15 cellular contexts compared by ENCODE assay signal in genomic region chr15:30360990-30361389, GRCh38. TPM values are rescaled to one million over a fixed set of nuclear protein-coding genes. Genes with fewer than 3 reads are reported as not detected.
DNase-seq lines count a peak whose midpoint lies in the region; ATAC-seq, FAIRE-seq and TF ChIP-seq lines count a peak whose summit lies in the region.
"Not testable (repeated sequence)": the region's sequence is repeated elsewhere in the genome, so short reads cannot be mapped to it uniquely, and the experiment has no call there.
"Had no signal": no experiment of that assay in that cellular context is flagged by ENCODE, and none has a peak within 500 bp of the region (broad histone marks: within the 10 kb centered on the region; RNA-seq: fewer than 3 reads in every experiment).

No MANE protein-coding gene starts in this region.

- H3K27ac Mint-ChIP-seq in GM23338; WTC11; stimulated activated effector memory CD8-positive, alpha-beta T cell treated with anti-CD3 and anti-CD28 coated beads, Interleukin-12 subunit alpha, Interleukin-12 subunit beta, amount 100 ng/mL, for 72 hours; stimulated activated memory B cell treated with anti-CD40 and anti-IgM and Interleukin-4, amounts not matched to agents 10 μg/mL and 1 μg/mL and 100 μg/mL, for 72 hours: not testable (repeated sequence)

- not testable (repeated sequence) for H3K9ac ChIP-seq in HepG2 (ENCODE audit: insufficient read depth, low read depth, low read length)

- not testable (repeated sequence) for H3K27me3 ChIP-seq in GM23338 (ENCODE audit: insufficient read depth); RWPE2 (ENCODE audit: insufficient read depth, poor library complexity, severe bottlenecking); HepG2 (ENCODE audit: control insufficient read depth in 1 of 2, insufficient read depth in 2 of 2, low read length in 2 of 2)

- not testable (repeated sequence) for H3K27me3 Mint-ChIP-seq in GM23338 (ENCODE audit: insufficient read depth, low read depth, poor library complexity); WTC11 (ENCODE audit: low read depth); stimulated activated memory B cell treated with anti-CD40 and anti-IgM and Interleukin-4, amounts not matched to agents 10 μg/mL and 1 μg/mL and 100 μg/mL, for 72 hours

- POLR2A ChIA-PET in WTC11 (lab: Charles Lee); HepG2 (lab: Yijun Ruan, JAX): not testable (repeated sequence)

- not testable (repeated sequence) for TF ChIP-seq CTCF in D721Med (IDR thresholded peaks at IDR 0.05; ENCODE audit: insufficient read depth, missing control alignments); GM23338 (conservative IDR thresholded peaks at IDR 0.05; ENCODE audit: low read depth in 2 of 2); RWPE2 (IDR thresholded peaks at IDR 0.05; ENCODE audit: poor library complexity, severe bottlenecking); WTC11 (IDR thresholded peaks at IDR 0.05); HepG2 (CRISPR knock-in tag; IDR thresholded peaks at IDR 0.05)

- not testable (repeated sequence) for H3K4me3 ChIP-seq in GM23338; RWPE2 (ENCODE audit: severe bottlenecking); HepG2 (replicated peaks in 1 of 3; ENCODE audit: insufficient read depth in 1 of 3, low read depth in 2 of 3, low read length in 3 of 3)

- DNase-seq in D721Med (ENCODE audit: insufficient read length, low spot score); GM23338 (ENCODE audit: low spot score); RWPE2 (ENCODE audit: low spot score); WTC11 (ENCODE audit: low spot score); HepG2 (ENCODE audit: low spot score); stimulated activated effector memory CD8-positive, alpha-beta T cell treated with anti-CD3 and anti-CD28 coated beads, Interleukin-12 subunit alpha, Interleukin-12 subunit beta, amount 100 ng/mL, for 72 hours (ENCODE audit: low spot score in 2 of 2): not testable (repeated sequence)

- not testable (repeated sequence) for H3K36me3 ChIP-seq in GM23338 (ENCODE audit: insufficient read depth); RWPE2 (ENCODE audit: low read depth); HepG2 (replicated peaks in 1 of 2; ENCODE audit: control insufficient read depth in 1 of 2, insufficient read depth in 2 of 2, low read length in 2 of 2)

- H3K79me2 ChIP-seq in GM23338 (replicated peaks; ENCODE audit: insufficient read depth); HepG2 (ENCODE audit: insufficient read depth, low read length): not testable (repeated sequence)

- H3K9me2 ChIP-seq in GM23338 (ENCODE audit: insufficient read depth): not testable (repeated sequence)

- H3K9me3 ChIP-seq in RWPE2 (ENCODE audit: severe bottlenecking); HepG2 (ENCODE audit: low read length): not testable (repeated sequence)

- H3K36me3 Mint-ChIP-seq in GM23338 (ENCODE audit: low read depth); WTC11; stimulated activated effector memory CD8-positive, alpha-beta T cell treated with anti-CD3 and anti-CD28 coated beads, Interleukin-12 subunit alpha, Interleukin-12 subunit beta, amount 100 ng/mL, for 72 hours; stimulated activated memory B cell treated with anti-CD40 and anti-IgM and Interleukin-4, amounts not matched to agents 10 μg/mL and 1 μg/mL and 100 μg/mL, for 72 hours: not testable (repeated sequence)

- not testable (repeated sequence) for H3K4me3 Mint-ChIP-seq in GM23338; WTC11; stimulated activated effector memory CD8-positive, alpha-beta T cell treated with anti-CD3 and anti-CD28 coated beads, Interleukin-12 subunit alpha, Interleukin-12 subunit beta, amount 100 ng/mL, for 72 hours; stimulated activated memory B cell treated with anti-CD40 and anti-IgM and Interleukin-4, amounts not matched to agents 10 μg/mL and 1 μg/mL and 100 μg/mL, for 72 hours

- no CpG with 5 or more reads among the region's 2 CpGs for WGBS in HepG2 (ENCODE audit: low lambda C conversion rate)

- not testable (repeated sequence) for H3K4me1 Mint-ChIP-seq in GM23338; WTC11; stimulated activated effector memory CD8-positive, alpha-beta T cell treated with anti-CD3 and anti-CD28 coated beads, Interleukin-12 subunit alpha, Interleukin-12 subunit beta, amount 100 ng/mL, for 72 hours; stimulated activated memory B cell treated with anti-CD40 and anti-IgM and Interleukin-4, amounts not matched to agents 10 μg/mL and 1 μg/mL and 100 μg/mL, for 72 hours

- not testable (repeated sequence) for H3K27ac ChIP-seq in GM23338 (ENCODE audit: low read depth); RWPE2 (ENCODE audit: poor library complexity, severe bottlenecking); HepG2 (ENCODE audit: extremely low read length, insufficient read depth, low read length)

- not testable (repeated sequence) for TF ChIP-seq EP300 in HepG2 (IDR thresholded peaks at IDR 0.05; ENCODE audit: low read depth in 2 of 2, low read length in 2 of 2); HepG2 (CRISPR knock-in tag; IDR thresholded peaks at IDR 0.05; ENCODE audit: borderline replicate concordance)

- ATAC-seq in GM23338 (peak; percentile 73), RWPE2 (ENCODE audit: low read depth) (0 out of 3 replicates have a peak, but pooled peaks have one; percentile 10), WTC11 (peak; percentile 56; the same call in 1 of the 2 replicates)
- not testable (repeated sequence) for ATAC-seq in HepG2
- ATAC-seq in stimulated activated effector memory CD8-positive, alpha-beta T cell treated with anti-CD3 and anti-CD28 coated beads, Interleukin-12 subunit alpha, Interleukin-12 subunit beta, amount 100 ng/mL, for 72 hours: peak; percentile 16
- ATAC-seq in stimulated activated memory B cell treated with anti-CD40 and anti-IgM and Interleukin-4, amounts not matched to agents 10 μg/mL and 1 μg/mL and 100 μg/mL, for 72 hours: peak; percentile 39

- H2AFZ ChIP-seq in GM23338; HepG2 (ENCODE audit: low read length): not testable (repeated sequence)

- H3K4me2 ChIP-seq in GM23338; HepG2 (ENCODE audit: low read depth, low read length): not testable (repeated sequence)

- BruUV-seq in HepG2 (replicated peaks; lab: Mats Ljungman, UMichigan): not testable (repeated sequence)

- not testable (repeated sequence) for TF ChIP-seq POLR2A in HepG2 (IDR thresholded peaks at IDR 0.05; ENCODE audit: insufficient read depth in 1 of 2, low read depth in 2 of 2, low read length in 2 of 2)

- H3K4me1 ChIP-seq in GM23338 (ENCODE audit: insufficient read depth); RWPE2 (ENCODE audit: insufficient read depth, poor library complexity, severe bottlenecking); HepG2 (ENCODE audit: insufficient read depth, low read length): not testable (repeated sequence)

- peak; percentile 16 for FAIRE-seq in D721Med (lab: Jason Lieb, UNC)
- peak; percentile 23 for FAIRE-seq in HepG2 (lab: Jason Lieb, UNC)

- CTCF ChIA-PET in WTC11 (lab: Charles Lee); HepG2 (lab: Yijun Ruan, JAX; ENCODE audit: low intra/inter-chr PET ratio, low total read pairs): not testable (repeated sequence)

- intact Hi-C loops in HepG2 (cut with micrococcal nuclease; ENCODE audit: unreplicated experiment): not testable (repeated sequence)

- in situ Hi-C loops in HepG2 (cut with HindIII; ENCODE audit: extremely low pct_ligation_motif_present, low pct_unique_long_range_greater_than_20kb): not testable (repeated sequence)

- not testable (repeated sequence) for H3K9me3 Mint-ChIP-seq in GM23338; WTC11; stimulated activated effector memory CD8-positive, alpha-beta T cell treated with anti-CD3 and anti-CD28 coated beads, Interleukin-12 subunit alpha, Interleukin-12 subunit beta, amount 100 ng/mL, for 72 hours; stimulated activated memory B cell treated with anti-CD40 and anti-IgM and Interleukin-4, amounts not matched to agents 10 μg/mL and 1 μg/mL and 100 μg/mL, for 72 hours

- TF ChIP-seq RAD21 in HepG2 (CRISPR knock-in tag; IDR thresholded peaks at IDR 0.05): not testable (repeated sequence)

- H4K20me1 ChIP-seq in GM23338 (replicated peaks; ENCODE audit: insufficient read depth); HepG2 (ENCODE audit: insufficient read depth, low read length): not testable (repeated sequence)

- H3F3A ChIP-seq in GM23338 (replicated peaks; ENCODE audit: low read depth): not testable (repeated sequence)

RNA-seq across cellular contexts. Expression of gene CHRFAM7A, which starts 32.4 kb away (rescaled TPM):
- total RNA-seq in GM23338 (2014; rRNA removed; shearing (Covaris generic)): 2.5 and 2.9 TPM in 2 replicates
- polyA plus RNA-seq in GM23338 (2016; fragmentation: Nextera tagmentation; extraction: Ambion mirVana) (0.99 and 1.4 TPM in 2 replicates), HepG2 (2011; rRNA removed) (1.7 and 2.7 TPM in 2 replicates)
- total RNA-seq in WTC11 (2021) (6.2 to 8.7 TPM (median 8.2 TPM) in 3 replicates), HepG2 (2016; rRNA removed; fragmentation: Illumina TruSeq; extraction: Trizol) (1.1 and 1.2 TPM in 2 replicates)
- total RNA-seq in HepG2 (2016; cell fraction: cytosol; rRNA removed; fragmentation: Illumina TruSeq; extraction: Trizol; ENCODE audit: low read depth): 0.10 and 0.18 TPM in 2 replicates
- 0.71 and 1.1 TPM in 2 replicates for total RNA-seq in HepG2 (2016; cell fraction: insoluble cytoplasmic fraction; rRNA removed; fragmentation: Illumina TruSeq; extraction: Trizol)
- 0.69 and 0.96 TPM in 2 replicates for total RNA-seq in HepG2 (2016; cell fraction: membrane; rRNA removed; fragmentation: Illumina TruSeq; extraction: Trizol)
- total RNA-seq in HepG2 (2016; cell fraction: nucleus; rRNA removed; fragmentation: Illumina TruSeq; extraction: Trizol): 1.3 and 2.4 TPM in 2 replicates
- 1.1 and 1.9 TPM in 2 replicates for polyA plus RNA-seq in HepG2 (2011; cell fraction: cytosol; rRNA removed)
- polyA plus RNA-seq in HepG2 (2011; cell fraction: nucleus; rRNA removed): 1.2 and 1.6 TPM in 2 replicates
- 0.87 and 1.0 TPM in 2 replicates for polyA plus RNA-seq in HepG2 (2012)
- 0.37 and 0.75 TPM in 2 replicates for polyA plus RNA-seq in HepG2 (2016; cell fraction: cytosol; fragmentation: Illumina TruSeq; extraction: Trizol; ENCODE audit: low read depth)
- polyA plus RNA-seq in HepG2 (2016; cell fraction: insoluble cytoplasmic fraction; fragmentation: Illumina TruSeq; extraction: Trizol; ENCODE audit: low read depth): 0.91 and 1.3 TPM in 2 replicates
- polyA plus RNA-seq in HepG2 (2016; cell fraction: membrane; fragmentation: Illumina TruSeq; extraction: Trizol; ENCODE audit: low read depth): 0.71 and 1.0 TPM in 2 replicates
- polyA plus RNA-seq in HepG2 (2016; cell fraction: nucleus; fragmentation: Illumina TruSeq; extraction: Trizol; ENCODE audit: insufficient read depth, low read depth): 1.5 and 2.3 TPM in 2 replicates
- 2.4 and 2.9 TPM in 2 replicates for polyA minus RNA-seq in HepG2 (2011; rRNA and poly(A)+ RNA removed; ENCODE audit: low replicate concordance)
- 1.3 and 1.6 TPM in 2 replicates for polyA minus RNA-seq in HepG2 (2011; cell fraction: cytosol; rRNA and poly(A)+ RNA removed)
- polyA minus RNA-seq in HepG2 (2011; cell fraction: nucleus; rRNA and poly(A)+ RNA removed): 4.4 and 8.0 TPM in 2 replicates
- total RNA-seq: A172; A673; Caco-2; CD8-positive, alpha-beta memory T cell; CD8-positive, alpha-beta T cell had no signal
- polyA plus RNA-seq: BJ; CD4-positive, alpha-beta memory T cell; CD8-positive, alpha-beta memory T cell had no signal

RNA-seq across cellular contexts. Expression of gene GOLGA8R, which starts 53.1 kb away (rescaled TPM):
- total RNA-seq in GM23338 (2014; rRNA removed; shearing (Covaris generic)): 0.17 TPM in 1 of 2 replicates, not detected in the other
- 0.27 TPM in 1 of 2 replicates, not detected in the other for polyA plus RNA-seq in GM23338 (2016; fragmentation: Nextera tagmentation; extraction: Ambion mirVana)
- total RNA-seq in WTC11 (2021): 0.23 to 0.50 TPM (median 0.50 TPM) in 3 replicates
- 0.09 TPM in 1 of 2 replicates, not detected in the other for total RNA-seq in HepG2 (2016; rRNA removed; fragmentation: Illumina TruSeq; extraction: Trizol)
- not detected in 2 replicates for total RNA-seq in HepG2 (2016; cell fraction: cytosol; rRNA removed; fragmentation: Illumina TruSeq; extraction: Trizol; ENCODE audit: low read depth)
- total RNA-seq in HepG2 (2016; cell fraction: insoluble cytoplasmic fraction; rRNA removed; fragmentation: Illumina TruSeq; extraction: Trizol): not detected in 2 replicates
- 0.12 TPM in 1 of 2 replicates, not detected in the other for total RNA-seq in HepG2 (2016; cell fraction: membrane; rRNA removed; fragmentation: Illumina TruSeq; extraction: Trizol)
- total RNA-seq in HepG2 (2016; cell fraction: nucleus; rRNA removed; fragmentation: Illumina TruSeq; extraction: Trizol): not detected in 2 replicates
- 0.08 and 0.12 TPM in 2 replicates for polyA plus RNA-seq in HepG2 (2011; rRNA removed)
- polyA plus RNA-seq in HepG2 (2011; cell fraction: cytosol; rRNA removed): 0.03 TPM in 1 of 2 replicates, not detected in the other
- polyA plus RNA-seq in HepG2 (2011; cell fraction: nucleus; rRNA removed): 1.0 and 1.4 TPM in 2 replicates
- 0.29 and 0.86 TPM in 2 replicates for polyA plus RNA-seq in HepG2 (2012)
- polyA plus RNA-seq in HepG2 (2016; cell fraction: cytosol; fragmentation: Illumina TruSeq; extraction: Trizol; ENCODE audit: low read depth): not detected in 2 replicates
- polyA plus RNA-seq in HepG2 (2016; cell fraction: insoluble cytoplasmic fraction; fragmentation: Illumina TruSeq; extraction: Trizol; ENCODE audit: low read depth): not detected in 2 replicates
- not detected in 2 replicates for polyA plus RNA-seq in HepG2 (2016; cell fraction: membrane; fragmentation: Illumina TruSeq; extraction: Trizol; ENCODE audit: low read depth)
- 0.29 TPM in 1 of 2 replicates, not detected in the other for polyA plus RNA-seq in HepG2 (2016; cell fraction: nucleus; fragmentation: Illumina TruSeq; extraction: Trizol; ENCODE audit: insufficient read depth, low read depth)
- polyA minus RNA-seq in HepG2 (2011; rRNA and poly(A)+ RNA removed; ENCODE audit: low replicate concordance): 0.06 and 0.65 TPM in 2 replicates
- polyA minus RNA-seq in HepG2 (2011; cell fraction: cytosol; rRNA and poly(A)+ RNA removed): not detected in 2 replicates
- polyA minus RNA-seq in HepG2 (2011; cell fraction: nucleus; rRNA and poly(A)+ RNA removed): 0.64 and 1.2 TPM in 2 replicates
- total RNA-seq: Caco-2, Daoy had no signal
- polyA plus RNA-seq: CD8-positive, alpha-beta memory T cell had no signal
